ENCODE assay signal across 34 cellular contexts in genomic region chr10:411597-411996, GRCh38.
"Had no signal": no experiment of that assay in that cellular context is flagged by ENCODE, and none has a peak within 500 bp of the region (broad histone marks: within the 10 kb centered on the region; RNA-seq: fewer than 3 reads in every experiment).

No MANE protein-coding gene starts in this region.

- H3K27me3 Mint-ChIP-seq: activated CD4-positive, alpha-beta memory T cell treated with anti-CD3 and anti-CD28 coated beads for 36 hours had no signal

- H3K4me1 ChIP-seq: adrenal gland had no signal

- H3K36me3 ChIP-seq: adrenal gland had no signal

- H2AFZ ChIP-seq: PC-9 had no signal

- H3K27me3 ChIP-seq: adrenal gland had no signal

- H3K36me3 Mint-ChIP-seq: activated naive CD4-positive, alpha-beta T cell treated with anti-CD3 and anti-CD28 coated beads, Interleukin-2, amount 50 U/mL, for 72 hours had no signal

- H3K9me3 Mint-ChIP-seq: activated B cell treated with CpG ODN at 0.5 μM for 24 hours; activated CD4-positive, alpha-beta memory T cell treated with anti-CD3 and anti-CD28 coated beads for 36 hours; activated naive CD4-positive, alpha-beta T cell treated with anti-CD3 and anti-CD28 coated beads for 36 hours; activated naive CD4-positive, alpha-beta T cell treated with anti-CD3 and anti-CD28 coated beads, Interleukin-2, amount 50 U/mL, for 72 hours; activated T-cell treated with anti-CD3 and anti-CD28 coated beads, Interleukin-2, amount 50 U/mL, for 4 hours; activated T-helper 1 cell treated with anti-CD3 and anti-CD28 coated beads, Interleukin-12 subunit alpha, Interleukin-12 subunit beta, Interleukin-2, Interleukin-4 antibody, amounts not matched to agents 30 ng/mL and 10 ng/mL and 1 ng/mL, durations not matched to agents 14 hours and 24 hours and 36 hours had no signal

- H3K4me2 ChIP-seq: PC-9 had no signal

- ATAC-seq: activated naive CD4-positive, alpha-beta T cell treated with anti-CD3 and anti-CD28 coated beads, Interleukin-2, amount 50 U/mL, for 72 hours; activated T-cell treated with anti-CD3 and anti-CD28 coated beads, Interleukin-2, amount 50 U/mL, for 4 hours; SK-N-SH treated with all-trans-retinoic acid at 6 μM for 48 hours had no signal

- DNase-seq: activated B cell treated with CpG ODN at 0.5 μM for 24 hours; activated CD4-positive, alpha-beta memory T cell treated with anti-CD3 and anti-CD28 coated beads for 36 hours; activated CD4-positive, alpha-beta T cell treated with anti-CD3 and anti-CD28 coated beads for 4 hours; activated CD4-positive, alpha-beta T cell treated with anti-CD3 and anti-CD28 coated beads, Interleukin-2, amount 50 U/mL, for 1 hour; activated CD4-positive, CD25-positive, alpha-beta regulatory T cell treated with anti-CD3 and anti-CD28 coated beads, Interleukin-2, amount 50 U/mL, for 72 hours; activated CD8-positive, alpha-beta memory T cell treated with anti-CD3 and anti-CD28 coated beads, Interleukin-2, amount 50 U/mL, for 4 hours; activated gamma-delta T cell treated with Interleukin-2 at 50 U/mL for 16 hours; activated naive CD4-positive, alpha-beta T cell treated with anti-CD3 and anti-CD28 coated beads for 36 hours; activated T-cell treated with anti-CD3 and anti-CD28 coated beads for 4 hours; activated T-cell treated with anti-CD3 and anti-CD28 coated beads, Interleukin-2, amount 50 U/mL, for 4 hours; adrenal gland; caudate nucleus; cerebellar nuclear complex; NCI-H1105; NCI-H1417 treated with DMSO at 0.1 percent for 48 hours; NCI-H1930; NCI-H2081 treated with DMSO at 0.1 percent for 48 hours; NCI-H226; NCI-H446 treated with DMSO at 0.1 percent for 48 hours; NCI-H524; NCI-H69; PC-9; SIG-M5; SW 1271; T-helper 1 cell; T-helper 2 cell; T-helper 9 cell had no signal

- H3K27ac Mint-ChIP-seq: activated B cell treated with CpG ODN at 0.5 μM for 24 hours; activated CD4-positive, alpha-beta memory T cell treated with anti-CD3 and anti-CD28 coated beads for 36 hours; activated naive CD4-positive, alpha-beta T cell treated with anti-CD3 and anti-CD28 coated beads for 36 hours; activated naive CD4-positive, alpha-beta T cell treated with anti-CD3 and anti-CD28 coated beads, Interleukin-2, amount 50 U/mL, for 72 hours; activated T-helper 1 cell treated with anti-CD3 and anti-CD28 coated beads, Interleukin-12 subunit alpha, Interleukin-12 subunit beta, Interleukin-2, Interleukin-4 antibody, amounts not matched to agents 30 ng/mL and 10 ng/mL and 1 ng/mL, durations not matched to agents 14 hours and 24 hours and 36 hours had no signal

- H3K9me3 ChIP-seq: adrenal gland had no signal

- H3K27ac ChIP-seq: adrenal gland, PC-9, RWPE1, VCaP had no signal

- H3K4me3 Mint-ChIP-seq: activated B cell treated with CpG ODN at 0.5 μM for 24 hours; activated CD4-positive, alpha-beta memory T cell treated with anti-CD3 and anti-CD28 coated beads for 36 hours; activated naive CD4-positive, alpha-beta T cell treated with anti-CD3 and anti-CD28 coated beads for 36 hours; activated T-cell treated with anti-CD3 and anti-CD28 coated beads, Interleukin-2, amount 50 U/mL, for 4 hours; activated T-helper 1 cell treated with anti-CD3 and anti-CD28 coated beads, Interleukin-12 subunit alpha, Interleukin-12 subunit beta, Interleukin-2, Interleukin-4 antibody, amounts not matched to agents 30 ng/mL and 10 ng/mL and 1 ng/mL, durations not matched to agents 14 hours and 24 hours and 36 hours had no signal

- H3K4me3 ChIP-seq: adrenal gland, PC-9 had no signal

- FAIRE-seq: bronchial epithelial cell, RCC 7860 had no signal
